9 cellular contexts compared by ENCODE assay signal in the genomic region with DNA sequence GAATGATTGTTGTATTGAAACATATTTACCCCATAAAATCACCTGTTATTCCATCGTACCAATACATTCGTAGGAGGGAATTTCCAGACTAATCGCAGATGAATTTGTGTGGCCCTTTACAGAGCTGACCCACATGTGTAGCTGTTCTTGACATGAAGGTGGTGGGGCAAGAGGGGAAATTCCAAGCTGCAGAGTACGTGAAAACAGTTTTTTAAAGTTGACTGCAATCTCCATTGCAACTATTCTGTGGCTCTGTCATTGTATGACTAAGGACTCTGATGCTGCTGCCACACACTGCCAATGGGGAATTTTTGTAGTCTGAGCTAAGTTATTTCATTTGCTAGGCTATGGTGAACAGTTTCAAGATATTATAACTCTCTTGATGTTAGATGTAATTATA. TPM values are rescaled to one million over a fixed set of nuclear protein-coding genes. Genes with fewer than 3 reads are reported as not detected.
A peak's percentile ranks its signal among the peaks of the same experiment; 100 is the strongest.
DNase-seq lines count a peak whose midpoint lies in the region; ATAC-seq and TF ChIP-seq lines count a peak whose summit lies in the region.
"Had no signal": no experiment of that assay in that cellular context is flagged by ENCODE, and none has a peak within 500 bp of the region (broad histone marks: within the 10 kb centered on the region; RNA-seq: fewer than 3 reads in every experiment).

No MANE protein-coding gene starts in this region.

- intact Hi-C loops in left colon (cut with DNase I, micrococcal nuclease) = no loop called here

- TF ChIP-seq CTCF in fibroblast of mammary gland (conservative IDR thresholded peaks at IDR 0.05; ENCODE audit: control insufficient read depth, insufficient read depth, low read depth, low read length) = no peak

- H3K4me3 ChIP-seq in fibroblast of mammary gland (ENCODE audit: control insufficient read depth, low read depth, low read length) = no peak overlapping the region

- peak; percentile 57 for ATAC-seq in GM18498 (IDR thresholded peaks at IDR 0.05; ENCODE audit: unreplicated experiment)
- peak; percentile 40 for ATAC-seq in GM21367 (IDR thresholded peaks at IDR 0.05; ENCODE audit: unreplicated experiment)
- ATAC-seq in HG03432 (IDR thresholded peaks at IDR 0.05; ENCODE audit: unreplicated experiment) = peak; percentile 81
- ATAC-seq in left colon = no peak

- peak; percentile 16 for DNase-seq in fibroblast of mammary gland (ENCODE audit: low read depth)
- DNase-seq in ecto neural progenitor cell (ENCODE audit: low spot score) = no peak
- DNase-seq in NCI-H524 treated with DMSO at 0.1 percent for 48 hours (lab: John Stamatoyannopoulos, UW) = no peak
- DNase-seq in left colon = no peak
- DNase-seq in NOMO-1 treated with dmso at 0.1 percent for 144 hours (lab: John Stamatoyannopoulos, UW; ENCODE audit: unreplicated experiment) = no peak
- DNase-seq: NCI-H2029 treated with DMSO at 0.1 percent for 48 hours had no signal

RNA-seq across cellular contexts. Expression of gene ADTRP, which starts 46.4 kb away (rescaled TPM):
- total RNA-seq in left colon = 100 to 1,000 TPM; 106 to 124 TPM
